ENCODE assay signal across 10 cellular contexts in the genomic region with DNA sequence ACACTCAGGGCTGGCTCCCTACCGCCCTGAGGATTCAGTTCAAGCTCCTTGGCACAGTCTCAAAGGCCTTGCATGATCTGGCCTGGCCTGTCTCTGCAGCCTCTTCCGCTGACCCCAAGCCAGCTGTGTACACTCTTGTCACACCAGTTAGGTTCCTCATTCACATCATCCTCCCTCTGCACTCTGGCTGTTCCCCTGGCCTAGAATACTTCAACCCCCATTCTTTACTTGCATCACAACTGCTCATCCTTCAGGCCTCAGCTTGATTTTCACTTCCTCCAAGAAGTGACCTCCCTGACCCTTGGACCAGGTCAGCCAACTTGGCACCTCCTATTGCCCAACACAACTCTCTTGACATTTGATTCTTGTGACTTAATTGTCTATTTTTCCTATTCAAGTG. TPM values are rescaled to one million over a fixed set of nuclear protein-coding genes. Genes with fewer than 3 reads are reported as not detected.
DNase-seq lines count a peak whose midpoint lies in the region; ATAC-seq and TF ChIP-seq lines count a peak whose summit lies in the region.
"Had no signal": no experiment of that assay in that cellular context is flagged by ENCODE, and none has a peak within 500 bp of the region (broad histone marks: within the 10 kb centered on the region; RNA-seq: fewer than 3 reads in every experiment).

No MANE protein-coding gene starts in this region.

- 61% methylated on average over 2 of the region's 2 CpGs for WGBS in prostate gland

- H3K27me3 ChIP-seq in prostate gland (replicated peaks; ENCODE audit: insufficient read depth) = no peaks in the 10 kb centered on the region

- intact Hi-C loops in prostate gland (cut with DNase I) = no loop called here

- TF ChIP-seq POLR2A in GM18505 (IDR thresholded peaks at IDR 0.05; ENCODE audit: borderline replicate concordance, extremely low read depth, insufficient read depth, insufficient read length) (no peak), NB4 (IDR thresholded peaks at IDR 0.05; ENCODE audit: extremely low read depth, insufficient read length) (no peak), prostate gland (IDR thresholded peaks at IDR 0.05) (no peak)

- H3K36me3 ChIP-seq in prostate gland = no peaks in the 10 kb centered on the region

- peaks cover 26% of the 10 kb centered on the region for H3K4me1 ChIP-seq in prostate gland (replicated peaks)

- no peaks in the 10 kb centered on the region for H3K9me3 ChIP-seq in prostate gland

- peak overlapping the region; percentile 85 to 91 for H3K27ac ChIP-seq in prostate gland

- no peak for TF ChIP-seq CTCF in NB4 (IDR thresholded peaks at IDR 0.05; ENCODE audit: low read depth, low read length)
- no peak for TF ChIP-seq CTCF in foreskin fibroblast (IDR thresholded peaks at IDR 0.05; ENCODE audit: low read depth, low read length)
- no peak for TF ChIP-seq CTCF in prostate gland (IDR thresholded peaks at IDR 0.05)

- peak; percentile 52 for ATAC-seq in GM18505 (IDR thresholded peaks at IDR 0.05; ENCODE audit: unreplicated experiment)

- peak; percentile 85 for DNase-seq in NB4 (ENCODE audit: low read depth)
- peak; percentile 21 to 32 for DNase-seq in foreskin fibroblast
- DNase-seq in prostate gland (ENCODE audit: low spot score) = no peak
- no peak for DNase-seq in GM19238 (ENCODE audit: insufficient read length, low spot score)
- no peak for DNase-seq in D341Med (ENCODE audit: low spot score)
- DNase-seq in NCI-H1048 (lab: John Stamatoyannopoulos, UW) = no peak
- no peak for DNase-seq in NCI-H446 (lab: John Stamatoyannopoulos, UW)
- DNase-seq: activated CD4-positive, alpha-beta T cell treated with anti-CD3 and anti-CD28 coated beads, Interleukin-2, amount 50 U/mL, for 1 hour; SHP77 had no signal

- no peak overlapping the region for H3K4me3 ChIP-seq in NB4 (ENCODE audit: low read depth, low read length)
- H3K4me3 ChIP-seq in foreskin fibroblast (ENCODE audit: low read depth in 1 of 2, low read length in 2 of 2) = no peak overlapping the region
- no peak overlapping the region for H3K4me3 ChIP-seq in prostate gland

RNA-seq across cellular contexts. Expression of gene PFDN1, which starts 18.9 kb away (rescaled TPM):
- 100 to 1,000 TPM in 1 of 2 donors, 10 to 100 TPM in 1; 88.0 to 145 TPM for total RNA-seq in prostate gland

RNA-seq across cellular contexts. Expression of gene HBEGF, which starts 24.6 kb away (rescaled TPM):
- 10 to 100 TPM in 1 of 2 donors, 1 to 10 TPM in 1; 7.7 to 24.0 TPM for total RNA-seq in prostate gland

RNA-seq across cellular contexts. Expression of gene SLC4A9, which starts 38.2 kb away (rescaled TPM):
- not detected for total RNA-seq in prostate gland

Comparison
In these comparisons a context has a peak if more than half of its experiments do, and no peak if none do; other contexts are left out.
1. DNase-seq: peak in NB4 (single experiment) and foreskin fibroblast (2 of 2); none in prostate gland (single experiment), GM19238 (single experiment), D341Med (single experiment), NCI-H1048 (single experiment) and NCI-H446 (0 of 2).